ENCODE assay signal across 24 cellular contexts in genomic region chr12:108180255-108181094, GRCh38. TPM values are rescaled to one million over a fixed set of nuclear protein-coding genes. Genes with fewer than 3 reads are reported as not detected.
"Had no signal": no experiment of that assay in that cellular context is flagged by ENCODE, and none has a peak within 500 bp of the region (broad histone marks: within the 10 kb centered on the region; RNA-seq: fewer than 3 reads in every experiment).

No MANE protein-coding gene starts in this region.

- DNase-seq: activated CD4-positive, alpha-beta T cell treated with anti-CD3 and anti-CD28 coated beads, Interleukin-2, amount 50 U/mL, for 1 hour; activated CD8-positive, alpha-beta T cell treated with anti-CD3 and anti-CD28 coated beads, Interleukin-2, amount 10 ng/mL, durations not matched to agents 7 days and 5 days; activated gamma-delta T cell; activated naive CD4-positive, alpha-beta T cell treated with anti-CD3 and anti-CD28 coated beads, Interleukin-2, amount 50 U/mL, for 16 hours; activated naive CD8-positive, alpha-beta T cell treated with anti-CD3 and anti-CD28 coated beads, Interleukin-2, amount 50 U/mL, for 24 hours; cerebellar nuclear complex; cortex of kidney; endodermal cell; left colon; lower lobe of right lung; naive B cell; small intestine; stimulated activated CD4-positive, alpha-beta T cell treated with anti-CD3 and anti-CD28 coated beads, Interleukin-2, amount 100 ng/mL, for 24 hours; stimulated activated naive CD4-positive, alpha-beta T cell; T1000; testis had no signal

- H3K9me3 ChIP-seq: lower lobe of right lung, testis, vagina had no signal

- H3K4me2 ChIP-seq: neural progenitor cell had no signal

- H3K4me1 Mint-ChIP-seq: activated naive CD8-positive, alpha-beta T cell treated with anti-CD3 and anti-CD28 coated beads, Interleukin-2, amount 50 U/mL, for 24 hours; naive B cell had no signal

- H3K4me3 Mint-ChIP-seq: activated CD8-positive, alpha-beta T cell treated with anti-CD3 and anti-CD28 coated beads, Interleukin-2, amount 10 ng/mL, durations not matched to agents 7 days and 5 days; activated naive CD8-positive, alpha-beta T cell treated with anti-CD3 and anti-CD28 coated beads, Interleukin-2, amount 50 U/mL, for 24 hours; activated T-helper 1 cell treated with anti-CD3 and anti-CD28 coated beads, Interleukin-12 subunit alpha, Interleukin-12 subunit beta, Interleukin-2, Interleukin-4 antibody, amounts not matched to agents 30 ng/mL and 10 ng/mL and 1 ng/mL, durations not matched to agents 14 hours and 24 hours and 36 hours; endodermal cell; naive B cell; neural progenitor cell; type B pancreatic cell; WTC11 had no signal

- H3K9me3 Mint-ChIP-seq: activated naive CD8-positive, alpha-beta T cell treated with anti-CD3 and anti-CD28 coated beads, Interleukin-2, amount 50 U/mL, for 24 hours; activated T-helper 1 cell treated with anti-CD3 and anti-CD28 coated beads, Interleukin-12 subunit alpha, Interleukin-12 subunit beta, Interleukin-2, Interleukin-4 antibody, amounts not matched to agents 30 ng/mL and 10 ng/mL and 1 ng/mL, durations not matched to agents 14 hours and 24 hours and 36 hours; neural progenitor cell; type B pancreatic cell had no signal

- H2AFZ ChIP-seq: neural progenitor cell had no signal

- H3K36me3 ChIP-seq: lower lobe of right lung, neural progenitor cell, vagina had no signal

- H3K4me1 ChIP-seq: lower lobe of right lung, testis, vagina had no signal

- H3K27ac Mint-ChIP-seq: activated CD8-positive, alpha-beta T cell treated with anti-CD3 and anti-CD28 coated beads, Interleukin-2, amount 10 ng/mL, durations not matched to agents 7 days and 5 days; activated naive CD8-positive, alpha-beta T cell treated with anti-CD3 and anti-CD28 coated beads, Interleukin-2, amount 50 U/mL, for 24 hours; activated T-helper 1 cell treated with anti-CD3 and anti-CD28 coated beads, Interleukin-12 subunit alpha, Interleukin-12 subunit beta, Interleukin-2, Interleukin-4 antibody, amounts not matched to agents 30 ng/mL and 10 ng/mL and 1 ng/mL, durations not matched to agents 14 hours and 24 hours and 36 hours; endodermal cell; naive B cell; neural progenitor cell; type B pancreatic cell; WTC11 had no signal

- H3K4me3 ChIP-seq: lower lobe of right lung, neural progenitor cell, testis, vagina had no signal

- H3K9ac ChIP-seq: neural progenitor cell had no signal

- H3K27me3 ChIP-seq: neural progenitor cell, testis, vagina had no signal

- H3K27ac ChIP-seq: lower lobe of right lung, neural progenitor cell, testis, vagina had no signal

- H3K36me3 Mint-ChIP-seq: naive B cell, neural progenitor cell, type B pancreatic cell had no signal

- ATAC-seq: activated CD8-positive, alpha-beta T cell treated with anti-CD3 and anti-CD28 coated beads, Interleukin-2, amount 10 ng/mL, durations not matched to agents 7 days and 5 days; activated naive CD8-positive, alpha-beta T cell treated with anti-CD3 and anti-CD28 coated beads, Interleukin-2, amount 50 U/mL, for 24 hours; left colon; lower lobe of right lung; sciatic nerve; WTC11 had no signal

RNA-seq across cellular contexts. Expression of gene WSCD2, which starts 51.4 kb away (rescaled TPM):
- total RNA-seq: activated CD8-positive, alpha-beta T cell treated with anti-CD3 and anti-CD28 coated beads, Interleukin-2, amount 10 ng/mL, durations not matched to agents 7 days and 5 days; activated T-helper 1 cell treated with anti-CD3 and anti-CD28 coated beads, Interleukin-12 subunit alpha, Interleukin-12 subunit beta, Interleukin-2, Interleukin-4 antibody, amounts not matched to agents 30 ng/mL and 10 ng/mL and 1 ng/mL, durations not matched to agents 14 hours and 24 hours and 36 hours; renal cortical epithelial cell had no signal
- polyA plus RNA-seq: keratinocyte had no signal
